1 cellular context compared by ENCODE assay signal in the genomic region with DNA sequence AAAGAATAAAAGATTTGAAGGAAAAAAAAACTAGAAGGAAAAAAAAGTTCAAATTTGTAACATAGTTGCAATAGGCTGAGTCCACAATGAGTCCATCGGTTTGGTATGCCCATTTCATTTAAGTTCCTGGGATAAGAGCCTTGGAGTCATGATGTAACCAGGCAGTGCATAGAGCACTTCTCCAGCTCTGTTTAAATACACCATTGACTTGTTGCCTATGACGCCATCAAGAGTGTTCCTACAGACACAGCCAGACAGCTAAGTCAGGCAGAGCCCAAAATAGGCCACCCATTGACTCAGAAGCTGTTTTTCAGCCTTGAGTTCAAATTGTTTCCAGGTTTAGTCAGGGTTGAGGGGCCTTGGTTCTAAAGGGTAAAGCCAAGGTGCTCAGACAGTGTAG.
TF ChIP-seq lines count a peak whose summit lies in the region.

No MANE protein-coding gene starts in this region.

TF ChIP-seq in HepG2, 621 proteins besides CTCF, POLR2A, EP300 and RAD21 (continued from another document and continues in another):
- TF ChIP-seq, protein P1, sequence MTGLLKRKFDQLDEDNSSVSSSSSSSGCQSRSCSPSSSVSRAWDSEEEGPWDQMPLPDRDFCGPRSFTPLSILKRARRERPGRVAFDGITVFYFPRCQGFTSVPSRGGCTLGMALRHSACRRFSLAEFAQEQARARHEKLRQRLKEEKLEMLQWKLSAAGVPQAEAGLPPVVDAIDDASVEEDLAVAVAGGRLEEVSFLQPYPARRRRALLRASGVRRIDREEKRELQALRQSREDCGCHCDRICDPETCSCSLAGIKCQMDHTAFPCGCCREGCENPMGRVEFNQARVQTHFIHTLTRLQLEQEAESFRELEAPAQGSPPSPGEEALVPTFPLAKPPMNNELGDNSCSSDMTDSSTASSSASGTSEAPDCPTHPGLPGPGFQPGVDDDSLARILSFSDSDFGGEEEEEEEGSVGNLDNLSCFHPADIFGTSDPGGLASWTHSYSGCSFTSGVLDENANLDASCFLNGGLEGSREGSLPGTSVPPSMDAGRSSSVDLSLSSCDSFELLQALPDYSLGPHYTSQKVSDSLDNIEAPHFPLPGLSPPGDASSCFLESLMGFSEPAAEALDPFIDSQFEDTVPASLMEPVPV (CRISPR knock-in tag; IDR thresholded peaks at IDR 0.05) = no peak
- no peak for TF ChIP-seq PRPF4 (IDR thresholded peaks at IDR 0.05; ENCODE audit: low read depth, low read length, poor library complexity, severe bottlenecking)
- TF ChIP-seq, protein P2, sequence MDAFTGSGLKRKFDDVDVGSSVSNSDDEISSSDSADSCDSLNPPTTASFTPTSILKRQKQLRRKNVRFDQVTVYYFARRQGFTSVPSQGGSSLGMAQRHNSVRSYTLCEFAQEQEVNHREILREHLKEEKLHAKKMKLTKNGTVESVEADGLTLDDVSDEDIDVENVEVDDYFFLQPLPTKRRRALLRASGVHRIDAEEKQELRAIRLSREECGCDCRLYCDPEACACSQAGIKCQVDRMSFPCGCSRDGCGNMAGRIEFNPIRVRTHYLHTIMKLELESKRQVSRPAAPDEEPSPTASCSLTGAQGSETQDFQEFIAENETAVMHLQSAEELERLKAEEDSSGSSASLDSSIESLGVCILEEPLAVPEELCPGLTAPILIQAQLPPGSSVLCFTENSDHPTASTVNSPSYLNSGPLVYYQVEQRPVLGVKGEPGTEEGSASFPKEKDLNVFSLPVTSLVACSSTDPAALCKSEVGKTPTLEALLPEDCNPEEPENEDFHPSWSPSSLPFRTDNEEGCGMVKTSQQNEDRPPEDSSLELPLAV (CRISPR knock-in tag; conservative IDR thresholded peaks at IDR 0.05; ENCODE audit: low read depth) = no peak
- TF ChIP-seq TCF12 (IDR thresholded peaks at IDR 0.05) = no peak
- no peak for TF ChIP-seq TCF12 (CRISPR knock-in tag; IDR thresholded peaks at IDR 0.05)
- TF ChIP-seq, protein P3, sequence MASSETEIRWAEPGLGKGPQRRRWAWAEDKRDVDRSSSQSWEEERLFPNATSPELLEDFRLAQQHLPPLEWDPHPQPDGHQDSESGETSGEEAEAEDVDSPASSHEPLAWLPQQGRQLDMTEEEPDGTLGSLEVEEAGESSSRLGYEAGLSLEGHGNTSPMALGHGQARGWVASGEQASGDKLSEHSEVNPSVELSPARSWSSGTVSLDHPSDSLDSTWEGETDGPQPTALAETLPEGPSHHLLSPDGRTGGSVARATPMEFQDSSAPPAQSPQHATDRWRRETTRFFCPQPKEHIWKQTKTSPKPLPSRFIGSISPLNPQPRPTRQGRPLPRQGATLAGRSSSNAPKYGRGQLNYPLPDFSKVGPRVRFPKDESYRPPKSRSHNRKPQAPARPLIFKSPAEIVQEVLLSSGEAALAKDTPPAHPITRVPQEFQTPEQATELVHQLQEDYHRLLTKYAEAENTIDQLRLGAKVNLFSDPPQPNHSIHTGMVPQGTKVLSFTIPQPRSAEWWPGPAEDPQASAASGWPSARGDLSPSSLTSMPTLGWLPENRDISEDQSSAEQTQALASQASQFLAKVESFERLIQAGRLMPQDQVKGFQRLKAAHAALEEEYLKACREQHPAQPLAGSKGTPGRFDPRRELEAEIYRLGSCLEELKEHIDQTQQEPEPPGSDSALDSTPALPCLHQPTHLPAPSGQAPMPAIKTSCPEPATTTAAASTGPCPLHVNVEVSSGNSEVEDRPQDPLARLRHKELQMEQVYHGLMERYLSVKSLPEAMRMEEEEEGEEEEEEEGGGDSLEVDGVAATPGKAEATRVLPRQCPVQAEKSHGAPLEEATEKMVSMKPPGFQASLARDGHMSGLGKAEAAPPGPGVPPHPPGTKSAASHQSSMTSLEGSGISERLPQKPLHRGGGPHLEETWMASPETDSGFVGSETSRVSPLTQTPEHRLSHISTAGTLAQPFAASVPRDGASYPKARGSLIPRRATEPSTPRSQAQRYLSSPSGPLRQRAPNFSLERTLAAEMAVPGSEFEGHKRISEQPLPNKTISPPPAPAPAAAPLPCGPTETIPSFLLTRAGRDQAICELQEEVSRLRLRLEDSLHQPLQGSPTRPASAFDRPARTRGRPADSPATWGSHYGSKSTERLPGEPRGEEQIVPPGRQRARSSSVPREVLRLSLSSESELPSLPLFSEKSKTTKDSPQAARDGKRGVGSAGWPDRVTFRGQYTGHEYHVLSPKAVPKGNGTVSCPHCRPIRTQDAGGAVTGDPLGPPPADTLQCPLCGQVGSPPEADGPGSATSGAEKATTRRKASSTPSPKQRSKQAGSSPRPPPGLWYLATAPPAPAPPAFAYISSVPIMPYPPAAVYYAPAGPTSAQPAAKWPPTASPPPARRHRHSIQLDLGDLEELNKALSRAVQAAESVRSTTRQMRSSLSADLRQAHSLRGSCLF (CRISPR knock-in tag; IDR thresholded peaks at IDR 0.05; ENCODE audit: borderline replicate concordance) = no peak
- no peak for TF ChIP-seq ZNF101 (CRISPR knock-in tag; IDR thresholded peaks at IDR 0.05; ENCODE audit: borderline replicate concordance, low read depth)
- TF ChIP-seq ZNF780A (CRISPR knock-in tag; IDR thresholded peaks at IDR 0.05) = no peak
- TF ChIP-seq CBX2 (IDR thresholded peaks at IDR 0.05; ENCODE audit: low read depth, low read length) = no peak
- TF ChIP-seq CBX2 (CRISPR knock-in tag; IDR thresholded peaks at IDR 0.05; ENCODE audit: low read depth) = no peak
- TF ChIP-seq RBM22 (optimal IDR thresholded peaks at IDR 0.05; ENCODE audit: low read length) = no peak
- peak; percentile 63; the same call in 1 of the 2 replicates for TF ChIP-seq PITX1 (CRISPR knock-in tag; IDR thresholded peaks at IDR 0.05)
- TF ChIP-seq ZNF446 (CRISPR knock-in tag; IDR thresholded peaks at IDR 0.05) = no peak
- no peak for TF ChIP-seq ZNF549 (CRISPR knock-in tag; IDR thresholded peaks at IDR 0.05)
- TF ChIP-seq SMARCE1 (IDR thresholded peaks at IDR 0.05; ENCODE audit: borderline replicate concordance) = no peak
- no peak for TF ChIP-seq MZF1 (CRISPR knock-in tag; IDR thresholded peaks at IDR 0.05; ENCODE audit: borderline replicate concordance)
- no peak for TF ChIP-seq RFX5 (IDR thresholded peaks at IDR 0.05; ENCODE audit: low read depth, low read length)
- peak; percentile 78; the same call in 1 of the 2 replicates for TF ChIP-seq FOSL1 (CRISPR knock-in tag; IDR thresholded peaks at IDR 0.05; ENCODE audit: borderline replicate concordance)
- TF ChIP-seq ZNF777 (CRISPR knock-in tag; IDR thresholded peaks at IDR 0.05) = no peak
- TF ChIP-seq NFYC (CRISPR knock-in tag; IDR thresholded peaks at IDR 0.05) = no peak
- no peak for TF ChIP-seq AHR (CRISPR knock-in tag; IDR thresholded peaks at IDR 0.05)
- no peak for TF ChIP-seq NAIF1 (CRISPR knock-in tag; IDR thresholded peaks at IDR 0.05; ENCODE audit: borderline replicate concordance)
- TF ChIP-seq, protein P4, sequence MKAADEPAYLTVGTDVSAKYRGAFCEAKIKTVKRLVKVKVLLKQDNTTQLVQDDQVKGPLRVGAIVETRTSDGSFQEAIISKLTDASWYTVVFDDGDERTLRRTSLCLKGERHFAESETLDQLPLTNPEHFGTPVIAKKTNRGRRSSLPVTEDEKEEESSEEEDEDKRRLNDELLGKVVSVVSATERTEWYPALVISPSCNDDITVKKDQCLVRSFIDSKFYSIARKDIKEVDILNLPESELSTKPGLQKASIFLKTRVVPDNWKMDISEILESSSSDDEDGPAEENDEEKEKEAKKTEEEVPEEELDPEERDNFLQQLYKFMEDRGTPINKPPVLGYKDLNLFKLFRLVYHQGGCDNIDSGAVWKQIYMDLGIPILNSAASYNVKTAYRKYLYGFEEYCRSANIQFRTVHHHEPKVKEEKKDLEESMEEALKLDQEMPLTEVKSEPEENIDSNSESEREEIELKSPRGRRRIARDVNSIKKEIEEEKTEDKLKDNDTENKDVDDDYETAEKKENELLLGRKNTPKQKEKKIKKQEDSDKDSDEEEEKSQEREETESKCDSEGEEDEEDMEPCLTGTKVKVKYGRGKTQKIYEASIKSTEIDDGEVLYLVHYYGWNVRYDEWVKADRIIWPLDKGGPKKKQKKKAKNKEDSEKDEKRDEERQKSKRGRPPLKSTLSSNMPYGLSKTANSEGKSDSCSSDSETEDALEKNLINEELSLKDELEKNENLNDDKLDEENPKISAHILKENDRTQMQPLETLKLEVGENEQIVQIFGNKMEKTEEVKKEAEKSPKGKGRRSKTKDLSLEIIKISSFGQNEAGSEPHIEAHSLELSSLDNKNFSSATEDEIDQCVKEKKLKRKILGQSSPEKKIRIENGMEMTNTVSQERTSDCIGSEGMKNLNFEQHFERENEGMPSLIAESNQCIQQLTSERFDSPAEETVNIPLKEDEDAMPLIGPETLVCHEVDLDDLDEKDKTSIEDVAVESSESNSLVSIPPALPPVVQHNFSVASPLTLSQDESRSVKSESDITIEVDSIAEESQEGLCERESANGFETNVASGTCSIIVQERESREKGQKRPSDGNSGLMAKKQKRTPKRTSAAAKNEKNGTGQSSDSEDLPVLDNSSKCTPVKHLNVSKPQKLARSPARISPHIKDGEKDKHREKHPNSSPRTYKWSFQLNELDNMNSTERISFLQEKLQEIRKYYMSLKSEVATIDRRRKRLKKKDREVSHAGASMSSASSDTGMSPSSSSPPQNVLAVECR (CRISPR knock-in tag; IDR thresholded peaks at IDR 0.05; ENCODE audit: borderline replicate concordance) = no peak; the same call in 1 of the 2 replicates
- TF ChIP-seq ZNF629 (CRISPR knock-in tag; conservative IDR thresholded peaks at IDR 0.05) = 0 out of 2 replicates have a peak, but pooled peaks have one; percentile 14
- no peak for TF ChIP-seq EZH2 (conservative IDR thresholded peaks at IDR 0.05; ENCODE audit: low read depth, low read length)
- no peak for TF ChIP-seq ZNF468 (CRISPR knock-in tag; IDR thresholded peaks at IDR 0.05)
- no peak for TF ChIP-seq FOXM1 (CRISPR knock-in tag; IDR thresholded peaks at IDR 0.05)
- peak; percentile 26; the same call in 1 of the 2 replicates for TF ChIP-seq NFYB (CRISPR knock-in tag; IDR thresholded peaks at IDR 0.05)
- no peak for TF ChIP-seq ZFP36L1 (CRISPR knock-in tag; IDR thresholded peaks at IDR 0.05)
- no peak for TF ChIP-seq ZNF850 (CRISPR knock-in tag; conservative IDR thresholded peaks at IDR 0.05)
- no peak for TF ChIP-seq ZSCAN30 (CRISPR knock-in tag; IDR thresholded peaks at IDR 0.05)
- no peak for TF ChIP-seq SMAD9 (CRISPR knock-in tag; IDR thresholded peaks at IDR 0.05)
- no peak for TF ChIP-seq KLF13 (CRISPR knock-in tag; IDR thresholded peaks at IDR 0.05)
- TF ChIP-seq ZNF121 (CRISPR knock-in tag; IDR thresholded peaks at IDR 0.05) = no peak
- no peak for TF ChIP-seq ZNF577 (CRISPR knock-in tag; IDR thresholded peaks at IDR 0.05; ENCODE audit: borderline replicate concordance, low read depth)
- TF ChIP-seq, protein P5, sequence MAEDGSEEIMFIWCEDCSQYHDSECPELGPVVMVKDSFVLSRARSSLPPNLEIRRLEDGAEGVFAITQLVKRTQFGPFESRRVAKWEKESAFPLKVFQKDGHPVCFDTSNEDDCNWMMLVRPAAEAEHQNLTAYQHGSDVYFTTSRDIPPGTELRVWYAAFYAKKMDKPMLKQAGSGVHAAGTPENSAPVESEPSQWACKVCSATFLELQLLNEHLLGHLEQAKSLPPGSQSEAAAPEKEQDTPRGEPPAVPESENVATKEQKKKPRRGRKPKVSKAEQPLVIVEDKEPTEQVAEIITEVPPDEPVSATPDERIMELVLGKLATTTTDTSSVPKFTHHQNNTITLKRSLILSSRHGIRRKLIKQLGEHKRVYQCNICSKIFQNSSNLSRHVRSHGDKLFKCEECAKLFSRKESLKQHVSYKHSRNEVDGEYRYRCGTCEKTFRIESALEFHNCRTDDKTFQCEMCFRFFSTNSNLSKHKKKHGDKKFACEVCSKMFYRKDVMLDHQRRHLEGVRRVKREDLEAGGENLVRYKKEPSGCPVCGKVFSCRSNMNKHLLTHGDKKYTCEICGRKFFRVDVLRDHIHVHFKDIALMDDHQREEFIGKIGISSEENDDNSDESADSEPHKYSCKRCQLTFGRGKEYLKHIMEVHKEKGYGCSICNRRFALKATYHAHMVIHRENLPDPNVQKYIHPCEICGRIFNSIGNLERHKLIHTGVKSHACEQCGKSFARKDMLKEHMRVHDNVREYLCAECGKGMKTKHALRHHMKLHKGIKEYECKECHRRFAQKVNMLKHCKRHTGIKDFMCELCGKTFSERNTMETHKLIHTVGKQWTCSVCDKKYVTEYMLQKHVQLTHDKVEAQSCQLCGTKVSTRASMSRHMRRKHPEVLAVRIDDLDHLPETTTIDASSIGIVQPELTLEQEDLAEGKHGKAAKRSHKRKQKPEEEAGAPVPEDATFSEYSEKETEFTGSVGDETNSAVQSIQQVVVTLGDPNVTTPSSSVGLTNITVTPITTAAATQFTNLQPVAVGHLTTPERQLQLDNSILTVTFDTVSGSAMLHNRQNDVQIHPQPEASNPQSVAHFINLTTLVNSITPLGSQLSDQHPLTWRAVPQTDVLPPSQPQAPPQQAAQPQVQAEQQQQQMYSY (CRISPR knock-in tag; IDR thresholded peaks at IDR 0.05) = no peak
- TF ChIP-seq, protein P6, sequence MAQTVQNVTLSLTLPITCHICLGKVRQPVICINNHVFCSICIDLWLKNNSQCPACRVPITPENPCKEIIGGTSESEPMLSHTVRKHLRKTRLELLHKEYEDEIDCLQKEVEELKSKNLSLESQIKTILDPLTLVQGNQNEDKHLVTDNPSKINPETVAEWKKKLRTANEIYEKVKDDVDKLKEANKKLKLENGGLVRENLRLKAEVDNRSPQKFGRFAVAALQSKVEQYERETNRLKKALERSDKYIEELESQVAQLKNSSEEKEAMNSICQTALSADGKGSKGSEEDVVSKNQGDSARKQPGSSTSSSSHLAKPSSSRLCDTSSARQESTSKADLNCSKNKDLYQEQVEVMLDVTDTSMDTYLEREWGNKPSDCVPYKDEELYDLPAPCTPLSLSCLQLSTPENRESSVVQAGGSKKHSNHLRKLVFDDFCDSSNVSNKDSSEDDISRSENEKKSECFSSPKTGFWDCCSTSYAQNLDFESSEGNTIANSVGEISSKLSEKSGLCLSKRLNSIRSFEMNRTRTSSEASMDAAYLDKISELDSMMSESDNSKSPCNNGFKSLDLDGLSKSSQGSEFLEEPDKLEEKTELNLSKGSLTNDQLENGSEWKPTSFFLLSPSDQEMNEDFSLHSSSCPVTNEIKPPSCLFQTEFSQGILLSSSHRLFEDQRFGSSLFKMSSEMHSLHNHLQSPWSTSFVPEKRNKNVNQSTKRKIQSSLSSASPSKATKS (CRISPR knock-in tag; IDR thresholded peaks at IDR 0.05) = no peak
- TF ChIP-seq GTF2F1 (IDR thresholded peaks at IDR 0.05; ENCODE audit: low read length) = no peak
- TF ChIP-seq HMGA1 (CRISPR knock-in tag; conservative IDR thresholded peaks at IDR 0.05) = no peak
- no peak for TF ChIP-seq ARHGAP35 (CRISPR knock-in tag; IDR thresholded peaks at IDR 0.05; ENCODE audit: borderline replicate concordance)
- TF ChIP-seq, protein P7, sequence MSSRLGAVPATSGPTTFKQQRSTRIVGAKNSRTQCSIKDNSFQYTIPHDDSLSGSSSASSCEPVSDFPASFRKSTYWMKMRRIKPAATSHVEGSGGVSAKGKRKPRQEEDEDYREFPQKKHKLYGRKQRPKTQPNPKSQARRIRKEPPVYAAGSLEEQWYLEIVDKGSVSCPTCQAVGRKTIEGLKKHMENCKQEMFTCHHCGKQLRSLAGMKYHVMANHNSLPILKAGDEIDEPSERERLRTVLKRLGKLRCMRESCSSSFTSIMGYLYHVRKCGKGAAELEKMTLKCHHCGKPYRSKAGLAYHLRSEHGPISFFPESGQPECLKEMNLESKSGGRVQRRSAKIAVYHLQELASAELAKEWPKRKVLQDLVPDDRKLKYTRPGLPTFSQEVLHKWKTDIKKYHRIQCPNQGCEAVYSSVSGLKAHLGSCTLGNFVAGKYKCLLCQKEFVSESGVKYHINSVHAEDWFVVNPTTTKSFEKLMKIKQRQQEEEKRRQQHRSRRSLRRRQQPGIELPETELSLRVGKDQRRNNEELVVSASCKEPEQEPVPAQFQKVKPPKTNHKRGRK (CRISPR knock-in tag; IDR thresholded peaks at IDR 0.05) = no peak
- 0 out of 2 replicates have a peak, but pooled peaks have one; percentile 11 for TF ChIP-seq ZFP1 (CRISPR knock-in tag; IDR thresholded peaks at IDR 0.05)
- no peak for TF ChIP-seq KDM5A (IDR thresholded peaks at IDR 0.05; ENCODE audit: borderline replicate concordance, low read length)
- no peak for TF ChIP-seq ZSCAN20 (CRISPR knock-in tag; IDR thresholded peaks at IDR 0.05; ENCODE audit: borderline replicate concordance)
